ENCODE assay signal across 1 cellular context in the genomic region with DNA sequence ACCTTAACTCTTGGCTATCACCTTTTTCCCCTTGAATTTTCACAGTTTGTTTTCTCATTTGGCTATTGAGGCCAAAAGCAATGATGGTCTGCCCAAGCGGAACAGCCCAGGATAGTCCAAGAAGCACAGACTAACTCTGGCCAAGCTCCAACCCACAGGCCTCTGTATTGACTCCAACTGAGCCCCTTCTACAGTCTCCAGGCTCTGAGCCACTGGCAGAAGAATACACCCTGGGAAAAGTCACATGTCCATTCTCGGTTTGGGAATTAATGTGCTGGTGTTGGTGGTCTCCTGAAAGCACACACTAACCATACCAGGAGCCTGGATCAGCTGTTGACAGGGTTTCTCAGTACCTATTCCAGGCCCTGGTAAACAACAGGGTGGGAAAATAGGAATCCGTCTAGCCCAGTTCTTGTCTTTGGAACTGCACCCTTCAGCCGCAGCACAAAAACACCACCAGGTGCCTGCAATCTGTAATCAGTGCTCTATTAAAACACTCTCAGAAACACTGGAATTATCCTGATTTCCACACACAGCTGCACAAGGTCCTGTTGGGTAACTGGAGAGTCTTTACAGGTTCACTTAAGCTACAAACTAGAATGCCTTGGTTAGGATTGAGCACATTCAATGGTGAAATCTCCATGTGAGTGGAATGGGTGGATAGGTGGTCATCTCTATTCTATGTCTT.
TF ChIP-seq lines count a peak whose summit lies in the region.

No MANE protein-coding gene starts in this region.

TF ChIP-seq in Ishikawa, 13 proteins besides CTCF, POLR2A, EP300 and RAD21:
- TF ChIP-seq, protein P1, sequence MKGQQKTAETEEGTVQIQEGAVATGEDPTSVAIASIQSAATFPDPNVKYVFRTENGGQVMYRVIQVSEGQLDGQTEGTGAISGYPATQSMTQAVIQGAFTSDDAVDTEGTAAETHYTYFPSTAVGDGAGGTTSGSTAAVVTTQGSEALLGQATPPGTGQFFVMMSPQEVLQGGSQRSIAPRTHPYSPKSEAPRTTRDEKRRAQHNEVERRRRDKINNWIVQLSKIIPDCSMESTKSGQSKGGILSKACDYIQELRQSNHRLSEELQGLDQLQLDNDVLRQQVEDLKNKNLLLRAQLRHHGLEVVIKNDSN (IDR thresholded peaks at IDR 0.05): peak; percentile 32; the same call in 1 of the 2 replicates
- TF ChIP-seq NFIC (IDR thresholded peaks at IDR 0.05): peak; percentile 53; the same call in 1 of the 2 replicates
- TF ChIP-seq, protein P2, sequence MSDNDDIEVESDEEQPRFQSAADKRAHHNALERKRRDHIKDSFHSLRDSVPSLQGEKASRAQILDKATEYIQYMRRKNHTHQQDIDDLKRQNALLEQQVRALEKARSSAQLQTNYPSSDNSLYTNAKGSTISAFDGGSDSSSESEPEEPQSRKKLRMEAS (IDR thresholded peaks at IDR 0.05): no peak
- TF ChIP-seq YY1 (IDR thresholded peaks at IDR 0.05; ENCODE audit: low read depth): no peak
- no peak for TF ChIP-seq TEAD4 (IDR thresholded peaks at IDR 0.05)
- TF ChIP-seq FOXM1 (IDR thresholded peaks at IDR 0.05; ENCODE audit: borderline replicate concordance, low read depth): no peak
- TF ChIP-seq, protein P3, sequence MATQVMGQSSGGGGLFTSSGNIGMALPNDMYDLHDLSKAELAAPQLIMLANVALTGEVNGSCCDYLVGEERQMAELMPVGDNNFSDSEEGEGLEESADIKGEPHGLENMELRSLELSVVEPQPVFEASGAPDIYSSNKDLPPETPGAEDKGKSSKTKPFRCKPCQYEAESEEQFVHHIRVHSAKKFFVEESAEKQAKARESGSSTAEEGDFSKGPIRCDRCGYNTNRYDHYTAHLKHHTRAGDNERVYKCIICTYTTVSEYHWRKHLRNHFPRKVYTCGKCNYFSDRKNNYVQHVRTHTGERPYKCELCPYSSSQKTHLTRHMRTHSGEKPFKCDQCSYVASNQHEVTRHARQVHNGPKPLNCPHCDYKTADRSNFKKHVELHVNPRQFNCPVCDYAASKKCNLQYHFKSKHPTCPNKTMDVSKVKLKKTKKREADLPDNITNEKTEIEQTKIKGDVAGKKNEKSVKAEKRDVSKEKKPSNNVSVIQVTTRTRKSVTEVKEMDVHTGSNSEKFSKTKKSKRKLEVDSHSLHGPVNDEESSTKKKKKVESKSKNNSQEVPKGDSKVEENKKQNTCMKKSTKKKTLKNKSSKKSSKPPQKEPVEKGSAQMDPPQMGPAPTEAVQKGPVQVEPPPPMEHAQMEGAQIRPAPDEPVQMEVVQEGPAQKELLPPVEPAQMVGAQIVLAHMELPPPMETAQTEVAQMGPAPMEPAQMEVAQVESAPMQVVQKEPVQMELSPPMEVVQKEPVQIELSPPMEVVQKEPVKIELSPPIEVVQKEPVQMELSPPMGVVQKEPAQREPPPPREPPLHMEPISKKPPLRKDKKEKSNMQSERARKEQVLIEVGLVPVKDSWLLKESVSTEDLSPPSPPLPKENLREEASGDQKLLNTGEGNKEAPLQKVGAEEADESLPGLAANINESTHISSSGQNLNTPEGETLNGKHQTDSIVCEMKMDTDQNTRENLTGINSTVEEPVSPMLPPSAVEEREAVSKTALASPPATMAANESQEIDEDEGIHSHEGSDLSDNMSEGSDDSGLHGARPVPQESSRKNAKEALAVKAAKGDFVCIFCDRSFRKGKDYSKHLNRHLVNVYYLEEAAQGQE (IDR thresholded peaks at IDR 0.05; ENCODE audit: low read depth): no peak
- TF ChIP-seq TCF12 (IDR thresholded peaks at IDR 0.05; ENCODE audit: low read depth): no peak
- no peak for TF ChIP-seq CEBPB (IDR thresholded peaks at IDR 0.05)
- no peak for TF ChIP-seq ZBTB7A (IDR thresholded peaks at IDR 0.05; ENCODE audit: low read depth)
